Comparison of ENCODE assay signal across 1 cellular context in genomic region chr1:91871994-91872393, GRCh38.
TF ChIP-seq lines count a peak whose summit lies in the region.

No MANE protein-coding gene starts in this region.

TF ChIP-seq in HEK293, 187 proteins besides CTCF, POLR2A, EP300 and RAD21 (continued from another document and continues in another):
- TF ChIP-seq ZNF670 (tag by site-specific recombination; IDR thresholded peaks at IDR 0.05; ENCODE audit: low read depth) = no peak
- TF ChIP-seq ZBTB48 (tag by site-specific recombination; IDR thresholded peaks at IDR 0.05) = peak; percentile 42
- no peak for TF ChIP-seq RBAK (tag by site-specific recombination; IDR thresholded peaks at IDR 0.05)
- TF ChIP-seq ZNF558 (tag by site-specific recombination; IDR thresholded peaks at IDR 0.05) = no peak
- peak; percentile 70 for TF ChIP-seq GLI2 (tag by site-specific recombination; IDR thresholded peaks at IDR 0.05; ENCODE audit: borderline replicate concordance, low read depth)
- no peak for TF ChIP-seq REPIN1 (tag by site-specific recombination; IDR thresholded peaks at IDR 0.05; ENCODE audit: low read depth)
- no peak for TF ChIP-seq ZNF571 (tag by site-specific recombination; IDR thresholded peaks at IDR 0.05)
- no peak for TF ChIP-seq ZSCAN16 (tag by site-specific recombination; IDR thresholded peaks at IDR 0.05)
- TF ChIP-seq ZNF623 (tag by site-specific recombination; IDR thresholded peaks at IDR 0.05) = no peak
- TF ChIP-seq INSM2 (tag by site-specific recombination; IDR thresholded peaks at IDR 0.05) = peak; percentile 52; the same call in 1 of the 2 replicates
- no peak for TF ChIP-seq ZNF223 (tag by site-specific recombination; IDR thresholded peaks at IDR 0.05)
- peak; percentile 56; the same call in 1 of the 2 replicates for TF ChIP-seq PRDM4 (tag by site-specific recombination; IDR thresholded peaks at IDR 0.05)
- peak; percentile 39; the same call in 1 of the 2 replicates for TF ChIP-seq ZNF10 (tag by site-specific recombination; IDR thresholded peaks at IDR 0.05)
- no peak for TF ChIP-seq SCRT2 (tag by site-specific recombination; IDR thresholded peaks at IDR 0.05)
- TF ChIP-seq GLIS1 (tag by site-specific recombination; IDR thresholded peaks at IDR 0.05) = peak; percentile 32
- peak; percentile 79 for TF ChIP-seq WT1 (tag by site-specific recombination; IDR thresholded peaks at IDR 0.05)
- TF ChIP-seq ZNF114 (tag by site-specific recombination; IDR thresholded peaks at IDR 0.05) = no peak
- TF ChIP-seq ZNF280D (tag by site-specific recombination; IDR thresholded peaks at IDR 0.05) = no peak
- no peak for TF ChIP-seq ZFP3 (tag by site-specific recombination; IDR thresholded peaks at IDR 0.05; ENCODE audit: low read depth)
- TF ChIP-seq ZNF292 (tag by site-specific recombination; IDR thresholded peaks at IDR 0.05; ENCODE audit: borderline replicate concordance, low read depth) = no peak
- TF ChIP-seq ZNF510 (tag by site-specific recombination; IDR thresholded peaks at IDR 0.05; ENCODE audit: insufficient replicate concordance) = no peak
- TF ChIP-seq ZNF354C (tag by site-specific recombination; IDR thresholded peaks at IDR 0.05; ENCODE audit: borderline replicate concordance, low read depth) = no peak
- TF ChIP-seq ZNF596 (tag by site-specific recombination; IDR thresholded peaks at IDR 0.05) = peak; percentile 62; the same call in 1 of the 2 replicates
- TF ChIP-seq ZNF544 (tag by site-specific recombination; IDR thresholded peaks at IDR 0.05) = no peak
- TF ChIP-seq ZBTB21 (tag by site-specific recombination; IDR thresholded peaks at IDR 0.05) = no peak
- no peak for TF ChIP-seq ZNF341 (tag by site-specific recombination; IDR thresholded peaks at IDR 0.05; ENCODE audit: low read depth)
- no peak for TF ChIP-seq YY2 (tag by site-specific recombination; IDR thresholded peaks at IDR 0.05)
- TF ChIP-seq GLIS2 (tag by site-specific recombination; IDR thresholded peaks at IDR 0.05) = no peak
- no peak for TF ChIP-seq ZNF629 (tag by site-specific recombination; IDR thresholded peaks at IDR 0.05)
- TF ChIP-seq TSHZ1 (tag by site-specific recombination; IDR thresholded peaks at IDR 0.05; ENCODE audit: borderline replicate concordance) = 0 out of 2 replicates have a peak, but pooled peaks have one; percentile 68
- TF ChIP-seq ZNF624 (tag by site-specific recombination; IDR thresholded peaks at IDR 0.05) = no peak
- no peak for TF ChIP-seq MEIS1 (CRISPR knock-in tag; IDR thresholded peaks at IDR 0.05; ENCODE audit: borderline replicate concordance)
- TF ChIP-seq ZNF521 (tag by site-specific recombination; IDR thresholded peaks at IDR 0.05) = no peak
- no peak for TF ChIP-seq TRIM28 (IDR thresholded peaks at IDR 0.05; ENCODE audit: borderline replicate concordance, low read length)
- peak; percentile 34; the same call in 1 of the 2 replicates for TF ChIP-seq ZXDB (tag by site-specific recombination; IDR thresholded peaks at IDR 0.05)
- TF ChIP-seq ZIC2 (tag by site-specific recombination; IDR thresholded peaks at IDR 0.05) = peak; percentile 43
- no peak for TF ChIP-seq EGR2 (tag by site-specific recombination; IDR thresholded peaks at IDR 0.05; ENCODE audit: low read depth)
- TF ChIP-seq ZNF211 (tag by site-specific recombination; IDR thresholded peaks at IDR 0.05; ENCODE audit: low read depth) = no peak
- TF ChIP-seq ZBTB7A (tag by site-specific recombination; IDR thresholded peaks at IDR 0.05; ENCODE audit: low read depth) = no peak
- TF ChIP-seq ZBTB26 (tag by site-specific recombination; optimal IDR thresholded peaks at IDR 0.05) = no peak
- TF ChIP-seq ZNF692 (tag by site-specific recombination; IDR thresholded peaks at IDR 0.05) = no peak
- no peak for TF ChIP-seq ZNF121 (tag by site-specific recombination; IDR thresholded peaks at IDR 0.05)
- no peak for TF ChIP-seq AEBP2 (tag by site-specific recombination; IDR thresholded peaks at IDR 0.05; ENCODE audit: borderline replicate concordance)
- TF ChIP-seq ZNF548 (tag by site-specific recombination; IDR thresholded peaks at IDR 0.05) = no peak
- TF ChIP-seq ZNF549 (tag by site-specific recombination; IDR thresholded peaks at IDR 0.05) = no peak
- no peak for TF ChIP-seq ZNF362 (tag by site-specific recombination; IDR thresholded peaks at IDR 0.05)
- TF ChIP-seq ZSCAN30 (tag by site-specific recombination; IDR thresholded peaks at IDR 0.05) = no peak
- no peak for TF ChIP-seq ZNF529 (tag by site-specific recombination; IDR thresholded peaks at IDR 0.05; ENCODE audit: insufficient replicate concordance)
- TF ChIP-seq ZNF426 (tag by site-specific recombination; IDR thresholded peaks at IDR 0.05) = no peak
- TF ChIP-seq ZNF302 (tag by site-specific recombination; IDR thresholded peaks at IDR 0.05; ENCODE audit: low read depth) = no peak
- TF ChIP-seq KLF1 (tag by site-specific recombination; IDR thresholded peaks at IDR 0.05) = no peak
- TF ChIP-seq ZNF266 (tag by site-specific recombination; IDR thresholded peaks at IDR 0.05; ENCODE audit: low read depth) = no peak
- TF ChIP-seq ZNF747 (tag by site-specific recombination; IDR thresholded peaks at IDR 0.05) = no peak
- no peak for TF ChIP-seq SETDB1 (IDR thresholded peaks at IDR 0.05; ENCODE audit: insufficient read length, low read length)
- TF ChIP-seq ZBTB1 (tag by site-specific recombination; IDR thresholded peaks at IDR 0.05) = no peak
